In the genomic region with DNA sequence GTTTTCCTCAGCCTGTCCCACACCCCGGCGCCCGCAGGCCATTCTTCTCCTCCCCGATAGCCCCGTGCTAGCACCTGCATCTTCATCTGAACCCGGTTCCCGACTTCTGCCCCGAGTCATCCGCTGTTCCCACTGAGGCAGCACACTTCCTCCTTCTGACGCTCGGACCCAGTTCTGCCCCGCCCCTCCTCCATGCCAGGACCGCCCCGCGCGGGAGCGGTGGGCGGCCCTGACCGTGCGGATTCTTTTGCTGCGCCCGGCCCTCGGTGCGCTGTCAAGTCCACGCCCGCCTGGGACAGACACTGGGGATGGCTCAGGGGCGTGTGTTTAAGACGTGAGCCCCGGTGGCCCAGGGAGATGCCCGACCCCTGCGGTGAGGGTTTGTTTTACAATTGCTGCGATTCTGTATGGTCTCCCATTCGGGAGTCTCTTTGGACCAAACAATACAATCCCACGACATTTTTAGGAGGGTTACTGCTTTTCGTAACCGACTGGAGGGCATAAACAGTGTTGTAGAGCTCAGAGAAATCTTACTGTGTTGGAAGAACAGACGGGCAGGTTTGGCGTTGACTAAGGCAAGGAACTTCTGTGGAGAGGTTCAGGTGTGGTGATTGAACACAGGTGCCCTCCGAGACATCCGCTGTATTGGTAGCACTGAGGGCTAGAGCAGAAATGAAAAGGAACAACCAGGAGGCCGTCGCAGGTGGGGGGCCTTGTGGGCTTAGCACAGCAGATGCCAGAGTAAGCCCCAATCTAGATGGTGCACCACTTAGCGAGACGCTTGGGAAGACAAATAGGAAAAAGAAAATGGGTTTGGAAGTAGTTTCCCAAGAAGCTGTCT, we compare ENCODE assay signal across 8 cellular contexts. TPM values are rescaled to one million over a fixed set of nuclear protein-coding genes. Genes with fewer than 3 reads are reported as not detected.
DNase-seq lines count a peak whose midpoint lies in the region; ATAC-seq and TF ChIP-seq lines count a peak whose summit lies in the region.

No MANE protein-coding gene starts in this region.

- peaks cover 14% of the 10 kb centered on the region for H3K27me3 Mint-ChIP-seq in brain

- H3K36me3 ChIP-seq in skeletal muscle tissue (ENCODE audit: control insufficient read depth in 3 of 3, insufficient read depth in 3 of 3, low read length in 3 of 3): peaks cover 0 to 5% (median 0%) of the 10 kb centered on the region in 3 donors

- TF ChIP-seq CTCF in brain (conservative IDR thresholded peaks at IDR 0.05): no peak

- no peaks in the 10 kb centered on the region for H3K27me3 ChIP-seq in skeletal muscle tissue (ENCODE audit: control insufficient read depth in 3 of 3, insufficient read depth in 3 of 3, low read length in 3 of 3)

- peak overlapping the region; percentile 98 to 99 (median 98) for H3K9ac ChIP-seq in skeletal muscle tissue (ENCODE audit: low read depth in 1 of 3, low read length in 3 of 3)

- H3K9me3 Mint-ChIP-seq in brain: peaks cover 0 to 6% (median 0%) of the 10 kb centered on the region in 5 experiments

- peak overlapping the region; percentile 97 to 100 (median 99) for H3K4me3 Mint-ChIP-seq in brain

- peaks cover 61% of the 10 kb centered on the region for H3K4me1 Mint-ChIP-seq in brain

- peak overlapping the region; percentile 97 for H3K27ac ChIP-seq in skeletal muscle tissue (ENCODE audit: low read depth, low read length)

- peaks cover 34 to 58% (median 46%) of the 10 kb centered on the region in 3 donors for H3K4me1 ChIP-seq in skeletal muscle tissue (ENCODE audit: control insufficient read depth in 3 of 3, insufficient read depth in 3 of 3, low read length in 3 of 3)

- H3K9me3 ChIP-seq in iPS-18c (ENCODE audit: control insufficient read depth, insufficient read depth, low read length) (no peaks in the 10 kb centered on the region), skeletal muscle tissue (ENCODE audit: control insufficient read depth in 3 of 3, low read length in 3 of 3) (no peaks in the 10 kb centered on the region)

- H3K4me3 ChIP-seq in iPS-18c (ENCODE audit: insufficient read depth, low read depth, low read length) (peak overlapping the region; percentile 100), skeletal muscle tissue (ENCODE audit: low read length in 3 of 3) (peak overlapping the region; percentile 90 to 99 (median 97))

- H3K27ac Mint-ChIP-seq in brain: peak overlapping the region; percentile 99 to 100 (median 100)

- ATAC-seq in HG02798 (IDR thresholded peaks at IDR 0.05; ENCODE audit: poor library complexity, unreplicated experiment): peak; percentile 61

- H3K36me3 Mint-ChIP-seq in brain: peaks cover 31% of the 10 kb centered on the region

- DNase-seq in NCI-H1436 (lab: John Stamatoyannopoulos, UW) (peak; percentile 27), NCI-H1436 treated with DMSO at 0.1 percent for 48 hours (lab: John Stamatoyannopoulos, UW) (no peak), NCI-H146 (lab: John Stamatoyannopoulos, UW) (peak; percentile 76), UCSD-AML1 (lab: John Stamatoyannopoulos, UW; ENCODE audit: unreplicated experiment) (peak; percentile 88)

RNA-seq across cellular contexts. Expression of a gene that starts 0.7 kb away (rescaled TPM):
- polyA plus RNA-seq in brain (ENCODE audit: insufficient read depth, low read depth, low replicate concordance): 37.3 TPM
- total RNA-seq in skeletal muscle tissue: 17.2 TPM
